1 cellular context compared by ENCODE assay signal in the genomic region with DNA sequence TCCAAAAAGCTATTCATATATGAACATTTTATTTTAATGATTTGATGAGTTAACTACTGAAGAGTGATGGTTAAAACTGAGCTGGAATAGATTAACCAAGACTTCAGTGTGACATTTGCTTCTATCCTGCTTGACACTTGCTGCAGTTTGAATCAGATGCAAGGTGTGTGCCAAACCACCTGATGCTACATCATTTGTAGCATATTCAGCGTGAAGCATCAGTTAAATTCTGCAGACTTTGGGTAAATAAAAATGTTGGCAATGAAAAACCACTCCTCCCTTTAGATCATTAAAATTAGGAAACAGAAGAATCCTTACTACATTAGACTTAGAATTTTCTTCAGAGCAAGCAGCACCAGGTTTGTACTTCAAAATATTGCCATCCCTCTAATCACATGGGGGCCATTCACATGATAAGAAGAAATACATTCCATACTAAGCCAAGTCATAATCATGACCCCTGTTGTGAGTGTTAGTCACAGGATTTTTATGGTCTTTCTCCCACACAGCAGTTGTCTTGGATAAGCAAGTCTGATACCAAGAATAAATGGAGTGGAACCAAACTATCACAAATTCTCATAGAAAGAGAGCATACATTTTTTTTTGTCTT.
A peak's percentile ranks its signal among the peaks of the same experiment; 100 is the strongest.
TF ChIP-seq lines count a peak whose summit lies in the region.

No MANE protein-coding gene starts in this region.

TF ChIP-seq in IMR-90, 13 proteins besides CTCF, POLR2A, EP300 and RAD21:
- TF ChIP-seq, protein P1, sequence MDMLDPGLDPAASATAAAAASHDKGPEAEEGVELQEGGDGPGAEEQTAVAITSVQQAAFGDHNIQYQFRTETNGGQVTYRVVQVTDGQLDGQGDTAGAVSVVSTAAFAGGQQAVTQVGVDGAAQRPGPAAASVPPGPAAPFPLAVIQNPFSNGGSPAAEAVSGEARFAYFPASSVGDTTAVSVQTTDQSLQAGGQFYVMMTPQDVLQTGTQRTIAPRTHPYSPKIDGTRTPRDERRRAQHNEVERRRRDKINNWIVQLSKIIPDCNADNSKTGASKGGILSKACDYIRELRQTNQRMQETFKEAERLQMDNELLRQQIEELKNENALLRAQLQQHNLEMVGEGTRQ (IDR thresholded peaks at IDR 0.05; ENCODE audit: low read depth, low read length) = peak; percentile 56
- no peak for TF ChIP-seq FOS (IDR thresholded peaks at IDR 0.05; ENCODE audit: low read depth, low read length)
